ENCODE assay signal across 7 cellular contexts in the genomic region with DNA sequence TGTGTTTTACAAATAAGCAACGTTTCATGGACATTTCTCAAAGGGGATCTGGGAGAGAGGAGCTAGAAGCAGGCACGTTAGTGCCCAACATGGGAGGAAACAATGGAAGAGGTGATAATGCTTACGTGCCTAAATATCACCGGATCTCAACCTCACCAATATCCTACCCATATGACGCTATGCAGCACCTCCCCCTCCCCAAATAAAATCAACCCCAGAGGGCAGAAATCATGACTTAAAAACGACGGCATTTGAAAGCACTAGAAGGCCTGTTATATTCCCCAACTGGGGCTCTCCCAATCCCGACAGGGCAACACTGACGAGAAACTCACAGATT. TPM values are rescaled to one million over a fixed set of nuclear protein-coding genes. Genes with fewer than 3 reads are reported as not detected.
DNase-seq lines count a peak whose midpoint lies in the region; ATAC-seq and TF ChIP-seq lines count a peak whose summit lies in the region.

No MANE protein-coding gene starts in this region.

- peak overlapping the region; percentile 77 to 90 (median 86) for H3K4me3 ChIP-seq in gastrocnemius medialis

- no peaks in the 10 kb centered on the region for H3K9me3 ChIP-seq in gastrocnemius medialis

- intact Hi-C loops in gastrocnemius medialis (cut with DNase I; ENCODE audit: low total_unique reads): loop anchor here (10.0 kb wide), 2 partner anchors 441 to 879 kb away; a partner anchor contains a TSS

- ATAC-seq in GM18907 (IDR thresholded peaks at IDR 0.05; ENCODE audit: unreplicated experiment) (peak; percentile 15), HG03103 (IDR thresholded peaks at IDR 0.05; ENCODE audit: low read depth, unreplicated experiment) (peak; percentile 4), gastrocnemius medialis (peak in 1 of 2 donors; percentile 11), GM21526 (IDR thresholded peaks at IDR 0.05; ENCODE audit: low FRiP score, unreplicated experiment) (no peak)

- no peak for TF ChIP-seq POLR2A in gastrocnemius medialis (IDR thresholded peaks at IDR 0.05)

- peaks cover 13 to 28% of the 10 kb centered on the region in 2 donors for H3K4me1 ChIP-seq in gastrocnemius medialis

- no peaks in the 10 kb centered on the region for H3K27me3 ChIP-seq in gastrocnemius medialis

- peak; percentile 25 for DNase-seq in glomerular visceral epithelial cell (ENCODE audit: extremely low spot score)
- no peak for DNase-seq in gastrocnemius medialis
- DNase-seq in cerebellar nuclear complex (lab: John Stamatoyannopoulos, UW): no peak

- TF ChIP-seq CTCF in VCaP (conservative IDR thresholded peaks at IDR 0.05) (no peak), gastrocnemius medialis (IDR thresholded peaks at IDR 0.05 in 4 of 5, conservative IDR thresholded peaks at IDR 0.05 in 1 of 5) (no peak)

- in situ Hi-C loops in gastrocnemius medialis (cut with MboI; ENCODE audit: low sequenced_read_pairs in 4 of 4): no loop called here

- H3K36me3 ChIP-seq in gastrocnemius medialis: peaks cover 0 to 7% of the 10 kb centered on the region in 2 donors

- H3K27ac ChIP-seq in VCaP (peak overlapping the region; percentile 77), gastrocnemius medialis (peak overlapping the region; percentile 86 to 89 (median 88))

RNA-seq across cellular contexts. Expression of a gene that starts 0.4 kb away (rescaled TPM):
- total RNA-seq in gastrocnemius medialis: 100 to 1,000 TPM in 3 of 4 donors, 10 to 100 TPM in 1; 97.9 to 139 (median 120) TPM
